14 cellular contexts compared by ENCODE assay signal in genomic region chr3:73498764-73499622, GRCh38.
DNase-seq lines count a peak whose midpoint lies in the region; ATAC-seq and TF ChIP-seq lines count a peak whose summit lies in the region.
"Had no signal": no experiment of that assay in that cellular context is flagged by ENCODE, and none has a peak within 500 bp of the region (broad histone marks: within the 10 kb centered on the region; RNA-seq: fewer than 3 reads in every experiment).

No MANE protein-coding gene starts in this region.

- intact Hi-C loops in esophagus muscularis mucosa (cut with DNase I): no loop called here
- intact Hi-C loops in left lung (cut with DNase I): no loop called here

- TF ChIP-seq POLR2A in esophagus muscularis mucosa (IDR thresholded peaks at IDR 0.05; ENCODE audit: low read depth): no peak

- H3K9me3 ChIP-seq in esophagus muscularis mucosa: no peaks in the 10 kb centered on the region
- no peaks in the 10 kb centered on the region for H3K9me3 ChIP-seq in left lung
- H3K9me3 ChIP-seq: prostate gland had no signal

- TF ChIP-seq CTCF in GM10248 (IDR thresholded peaks at IDR 0.05; ENCODE audit: control extremely low read depth, extremely low read depth, low read depth, missing control alignments) (no peak), esophagus muscularis mucosa (IDR thresholded peaks at IDR 0.05) (no peak), left lung (IDR thresholded peaks at IDR 0.05) (no peak)

- peak; percentile 24 for DNase-seq in GM10248 (ENCODE audit: extremely low spot score)
- peak; percentile 91 for DNase-seq in esophagus muscularis mucosa (ENCODE audit: extremely low spot score)
- no peak for DNase-seq in GDM1 (lab: John Stamatoyannopoulos, UW)
- no peak for DNase-seq in DMS53 treated with DMSO at 0.1 percent for 48 hours (lab: John Stamatoyannopoulos, UW; ENCODE audit: unreplicated experiment)
- no peak for DNase-seq in effector CD8-positive, alpha-beta T cell (lab: John Stamatoyannopoulos, UW)
- DNase-seq in left lung: no peak
- DNase-seq: activated naive CD8-positive, alpha-beta T cell treated with anti-CD3 and anti-CD28 coated beads, Interleukin-2, amount 10 ng/mL, durations not matched to agents 7 days and 5 days; C1 segment of cervical spinal cord; H9; stimulated activated CD4-positive, alpha-beta T cell treated with anti-CD3 and anti-CD28 coated beads, Interleukin-2, amount 100 ng/mL, for 48 hours; T-helper 1 cell had no signal

- CTCF ChIA-PET in GM10248 (lab: Yijun Ruan, JAX): interaction anchor here (1.1 to 6.6 kb wide), 6 partner anchors 9 to 399 kb away, joined by 3 to 139 read pairs (median 17); no protein-coding TSS in a partner anchor

- H3K36me3 ChIP-seq in esophagus muscularis mucosa (no peaks in the 10 kb centered on the region), left lung (no peaks in the 10 kb centered on the region)
- H3K36me3 ChIP-seq: prostate gland had no signal

- no peak overlapping the region for H3K4me3 ChIP-seq in esophagus muscularis mucosa
- H3K4me3 ChIP-seq in left lung: no peak overlapping the region
- H3K4me3 ChIP-seq: prostate gland had no signal

- 84% methylated on average over 22 of the region's 23 CpGs for WGBS in esophagus muscularis mucosa

- H3K27me3 ChIP-seq in esophagus muscularis mucosa (no peaks in the 10 kb centered on the region), left lung (peaks cover 0 to 9% of the 10 kb centered on the region in 2 donors)

- POLR2A ChIA-PET in GM10248 (lab: Yijun Ruan, JAX): no interaction called here

- no peak overlapping the region for H3K27ac ChIP-seq in esophagus muscularis mucosa (replicated peaks in 1 of 4)
- no peak overlapping the region for H3K27ac ChIP-seq in left lung
- H3K27ac ChIP-seq: prostate gland had no signal

- TF ChIP-seq EP300 in esophagus muscularis mucosa (IDR thresholded peaks at IDR 0.05): no peak

- ATAC-seq in GM18867 (IDR thresholded peaks at IDR 0.05; ENCODE audit: unreplicated experiment): peak; percentile 71
- ATAC-seq in HG03060 (IDR thresholded peaks at IDR 0.05; ENCODE audit: low read depth, unreplicated experiment): peak; percentile 41
- no peak for ATAC-seq in left lung

- H3K4me1 ChIP-seq in esophagus muscularis mucosa: peaks cover 45 to 94% (median 80%) of the 10 kb centered on the region in 4 donors
- H3K4me1 ChIP-seq in left lung: peaks cover 4 to 9% of the 10 kb centered on the region in 2 donors

Comparison
In these comparisons a context has a peak if more than half of its experiments do, and no peak if none do; other contexts are left out.
1. DNase-seq: peak in GM10248 (single experiment) and esophagus muscularis mucosa (single experiment); none in GDM1 (single experiment), DMS53 treated with DMSO at 0.1 percent for 48 hours (single experiment), effector CD8-positive, alpha-beta T cell (single experiment) and left lung (0 of 2).